Comparison of ENCODE assay signal across 7 cellular contexts in the genomic region with DNA sequence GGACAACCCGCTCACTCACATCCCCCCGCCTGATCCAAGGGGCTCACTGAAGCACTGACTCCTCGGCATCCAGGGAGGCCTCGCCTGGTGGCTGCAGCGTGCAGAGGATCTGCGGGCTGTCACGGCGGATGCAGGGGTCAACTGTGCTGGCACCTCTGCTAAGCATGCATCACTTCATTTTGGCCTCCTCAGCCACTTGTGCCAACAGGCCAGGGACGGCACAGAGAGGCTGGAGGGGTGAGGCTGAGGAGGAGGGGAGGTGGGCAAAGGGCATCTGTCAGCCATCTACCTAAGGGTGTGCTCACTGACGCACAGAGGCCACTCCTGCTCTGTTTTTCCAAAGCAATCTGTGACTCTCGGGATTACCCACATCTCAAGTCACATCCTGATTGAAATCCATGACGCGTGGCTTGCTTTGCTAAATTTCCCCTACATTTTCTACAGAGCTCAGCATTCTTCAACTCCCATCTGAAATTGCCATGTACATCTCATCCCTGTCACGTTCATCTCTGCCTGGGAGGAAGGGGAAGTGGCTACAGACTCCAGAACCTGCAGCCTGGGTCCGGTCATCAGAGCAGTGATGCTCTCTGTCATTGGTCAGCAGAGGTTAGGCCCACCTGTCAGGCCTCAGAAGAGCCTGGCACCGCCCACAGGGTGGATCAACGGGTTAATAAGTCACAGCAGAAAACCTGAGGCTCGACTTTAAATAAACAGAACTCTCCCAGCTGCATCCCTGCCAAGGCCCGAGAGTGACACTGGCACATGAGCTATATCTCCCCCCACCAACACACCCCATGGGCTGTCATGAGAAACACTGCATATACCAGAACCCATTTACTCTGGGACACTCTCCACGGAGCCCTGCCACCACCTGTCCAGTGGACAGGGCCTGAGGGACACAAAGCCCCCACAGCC. TPM values are rescaled to one million over a fixed set of nuclear protein-coding genes. Genes with fewer than 3 reads are reported as not detected.
DNase-seq lines count a peak whose midpoint lies in the region; ATAC-seq, FAIRE-seq and TF ChIP-seq lines count a peak whose summit lies in the region.

No MANE protein-coding gene starts in this region.

- peaks cover 28 to 99% (median 61%) of the 10 kb centered on the region in 4 donors for H3K4me1 ChIP-seq in Peyer's patch
- peaks cover 4 to 100% of the 10 kb centered on the region in 2 donors for H3K4me1 ChIP-seq in right atrium auricular region

- peak in 2 of 3 donors; percentile 83 to 84 for DNase-seq in Peyer's patch
- DNase-seq in right atrium auricular region (ENCODE audit: low spot score), result no peak
- no peak for DNase-seq in stimulated activated effector memory CD8-positive, alpha-beta T cell treated with anti-CD3 and anti-CD28 coated beads, Interleukin-12 subunit alpha, Interleukin-12 subunit beta, amount 100 ng/mL, for 72 hours (ENCODE audit: low spot score in 2 of 2)
- DNase-seq in NCI-H345 (lab: John Stamatoyannopoulos, UW), result no peak
- no peak for DNase-seq in putamen (ENCODE audit: low spot score)
- DNase-seq in frontal cortex (ENCODE audit: low spot score in 2 of 2), result no peak

- no peaks in the 10 kb centered on the region for H3K9me3 Mint-ChIP-seq in stimulated activated effector memory CD8-positive, alpha-beta T cell treated with anti-CD3 and anti-CD28 coated beads, Interleukin-12 subunit alpha, Interleukin-12 subunit beta, amount 100 ng/mL, for 72 hours

- peak overlapping the region; percentile 60 for H3K4me3 Mint-ChIP-seq in stimulated activated effector memory CD8-positive, alpha-beta T cell treated with anti-CD3 and anti-CD28 coated beads, Interleukin-12 subunit alpha, Interleukin-12 subunit beta, amount 100 ng/mL, for 72 hours

- TF ChIP-seq POLR2A in Peyer's patch (IDR thresholded peaks at IDR 0.05), result peak; percentile 3 to 54

- no peaks in the 10 kb centered on the region for H3K36me3 ChIP-seq in Peyer's patch
- no peaks in the 10 kb centered on the region for H3K36me3 ChIP-seq in right atrium auricular region

- no peak for FAIRE-seq in frontal cortex (lab: Jason Lieb, UNC)

- H3K27ac ChIP-seq in Peyer's patch (peak overlapping the region; percentile 40 to 91 (median 76)), right atrium auricular region (peak overlapping the region; percentile 83 to 95)

- peak; percentile 50 for ATAC-seq in GM19467 (IDR thresholded peaks at IDR 0.05; ENCODE audit: unreplicated experiment)
- ATAC-seq in stimulated activated effector memory CD8-positive, alpha-beta T cell treated with anti-CD3 and anti-CD28 coated beads, Interleukin-12 subunit alpha, Interleukin-12 subunit beta, amount 100 ng/mL, for 72 hours, result no peak

- H3K9me3 ChIP-seq in Peyer's patch, result no peaks in the 10 kb centered on the region
- no peaks in the 10 kb centered on the region for H3K9me3 ChIP-seq in right atrium auricular region

- H3K36me3 Mint-ChIP-seq in stimulated activated effector memory CD8-positive, alpha-beta T cell treated with anti-CD3 and anti-CD28 coated beads, Interleukin-12 subunit alpha, Interleukin-12 subunit beta, amount 100 ng/mL, for 72 hours, result peaks cover 23% of the 10 kb centered on the region

- TF ChIP-seq CTCF in Peyer's patch (IDR thresholded peaks at IDR 0.05), result no peak
- TF ChIP-seq CTCF in right atrium auricular region (IDR thresholded peaks at IDR 0.05), result no peak

- H3K27me3 ChIP-seq in Peyer's patch, result no peaks in the 10 kb centered on the region
- H3K27me3 ChIP-seq in right atrium auricular region, result no peaks in the 10 kb centered on the region

- peaks cover 93% of the 10 kb centered on the region for H3K4me1 Mint-ChIP-seq in stimulated activated effector memory CD8-positive, alpha-beta T cell treated with anti-CD3 and anti-CD28 coated beads, Interleukin-12 subunit alpha, Interleukin-12 subunit beta, amount 100 ng/mL, for 72 hours

- peak overlapping the region; percentile 88 for H3K27ac Mint-ChIP-seq in stimulated activated effector memory CD8-positive, alpha-beta T cell treated with anti-CD3 and anti-CD28 coated beads, Interleukin-12 subunit alpha, Interleukin-12 subunit beta, amount 100 ng/mL, for 72 hours

- H3K4me3 ChIP-seq in Peyer's patch (peak overlapping the region in 2 of 4 donors; percentile 14 to 17), right atrium auricular region (no peak overlapping the region)

RNA-seq across cellular contexts. Expression of a gene that starts 17.6 kb away (rescaled TPM):
- 10 to 100 TPM; 18.9 to 49.5 (median 34.2) TPM for total RNA-seq in Peyer's patch
- 10 to 100 TPM; 12.4 to 17.5 TPM for total RNA-seq in right atrium auricular region
- 7.7 TPM for total RNA-seq in frontal cortex

RNA-seq across cellular contexts. Expression of a gene that starts 39.1 kb away (rescaled TPM):
- 100 to 1,000 TPM; 231 to 333 (median 264) TPM for total RNA-seq in Peyer's patch
- total RNA-seq in right atrium auricular region, result 100 to 1,000 TPM; 192 to 345 TPM
- 178 TPM for total RNA-seq in frontal cortex

RNA-seq across cellular contexts. Expression of a gene that starts 53.4 kb away (rescaled TPM):
- total RNA-seq in Peyer's patch, result 100 to 1,000 TPM in 3 of 4 donors, 10 to 100 TPM in 1; 82.0 to 226 (median 142) TPM
- total RNA-seq in right atrium auricular region, result 100 to 1,000 TPM in 1 of 2 donors, 10 to 100 TPM in 1; 60.7 to 114 TPM
- total RNA-seq in frontal cortex, result 14.7 TPM

Comparison
In these comparisons a context has a peak if more than half of its experiments do, and no peak if none do; other contexts are left out.
1. DNase-seq: peak in Peyer's patch (2 of 3); none in right atrium auricular region (single experiment), stimulated activated effector memory CD8-positive, alpha-beta T cell treated with anti-CD3 and anti-CD28 coated beads, Interleukin-12 subunit alpha, Interleukin-12 subunit beta, amount 100 ng/mL, for 72 hours (0 of 2), NCI-H345 (single experiment), putamen (single experiment) and frontal cortex (0 of 2).